In the genomic region with DNA sequence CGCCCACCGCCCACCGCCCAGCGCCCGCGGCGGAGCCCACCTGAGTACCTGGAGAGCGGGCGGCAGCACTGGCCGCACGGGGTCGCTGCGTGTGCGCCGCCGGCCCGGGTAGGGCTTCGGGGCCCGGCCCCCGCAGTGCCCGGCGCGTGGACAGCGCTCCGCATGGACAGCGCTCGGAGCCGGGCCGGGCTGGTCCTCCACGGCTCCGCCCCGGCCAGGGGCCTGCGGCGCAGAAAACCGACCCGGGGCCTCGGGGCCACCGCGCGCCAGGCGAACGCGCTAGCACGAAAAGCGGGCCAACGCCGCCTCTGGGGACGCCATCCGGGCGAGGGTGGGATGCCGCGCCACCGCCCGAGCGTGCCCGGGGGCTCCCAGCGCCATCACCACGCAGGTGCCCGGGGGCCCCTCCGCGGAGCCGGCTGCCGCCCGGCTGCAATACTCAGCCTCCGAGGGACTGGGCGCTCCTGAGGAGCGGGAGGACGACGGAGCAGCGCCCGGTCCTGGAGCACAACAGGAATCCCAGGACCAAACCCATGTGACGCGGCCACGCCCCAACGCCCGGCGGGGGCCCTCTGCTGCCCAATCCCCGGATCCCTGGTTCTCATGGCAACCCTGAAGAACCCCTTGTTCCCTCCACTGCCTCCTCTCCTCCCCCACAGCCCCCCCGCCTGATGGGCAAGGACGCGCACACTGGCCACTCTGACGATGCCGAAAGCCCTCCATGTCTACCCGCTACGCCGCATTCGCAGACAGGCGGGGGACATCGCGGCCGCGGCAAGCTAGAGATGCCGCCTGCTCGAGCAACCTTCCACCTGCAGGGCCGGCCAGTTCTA, we compare ENCODE assay signal across 7 cellular contexts. TPM values are rescaled to one million over a fixed set of nuclear protein-coding genes. Genes with fewer than 3 reads are reported as not detected.
DNase-seq lines count a peak whose midpoint lies in the region; ATAC-seq and TF ChIP-seq lines count a peak whose summit lies in the region.

TSS of gene GRB10 (minus strand) at position 521 of the 833 bp plus-strand sequence. CDS start 50,574 bp downstream, outside the sequence.

- TF ChIP-seq CTCF in PC-9 (conservative IDR thresholded peaks at IDR 0.05): no peak
- no peak for TF ChIP-seq CTCF in colonic mucosa (IDR thresholded peaks at IDR 0.05)
- no peak for TF ChIP-seq CTCF in spleen (IDR thresholded peaks at IDR 0.05 in 8 of 11, conservative IDR thresholded peaks at IDR 0.05 in 3 of 11)

- H3K79me2 ChIP-seq in GM23248 (ENCODE audit: insufficient read depth) (peaks cover 95% of the 10 kb centered on the region), PC-9 (ENCODE audit: low read depth) (peaks cover 91% of the 10 kb centered on the region)

- intact Hi-C loops in PC-9 (cut with micrococcal nuclease; ENCODE audit: unreplicated experiment): no loop called here
- intact Hi-C loops in colonic mucosa (cut with DNase I): no loop called here
- intact Hi-C loops in left colon (cut with DNase I, micrococcal nuclease): no loop called here
- intact Hi-C loops in spleen (cut with DNase I; ENCODE audit: low total_unique reads): no loop called here

- H2AFZ ChIP-seq in GM23248 (peak within 1 kb of the TSS; percentile 46; the same call in 1 of the 2 replicates), PC-9 (no peak within 1 kb of the TSS)

- H3K36me3 ChIP-seq in GM23248 (ENCODE audit: low read depth) (no peaks in the 10 kb centered on the region), PC-9 (ENCODE audit: low read depth) (no peaks in the 10 kb centered on the region; the same call in 1 of the 2 replicates), colonic mucosa (no peaks in the 10 kb centered on the region), spleen (no peaks in the 10 kb centered on the region)

- no peak for TF ChIP-seq POLR2A in spleen (IDR thresholded peaks at IDR 0.05)

- ATAC-seq in left colon (peak; percentile 63), HG02588 (IDR thresholded peaks at IDR 0.05; ENCODE audit: unreplicated experiment) (no peak)

- no peaks in the 10 kb centered on the region for H3K4me1 ChIP-seq in GM23248 (ENCODE audit: insufficient read depth)
- H3K4me1 ChIP-seq in PC-9 (replicated peaks; ENCODE audit: insufficient read depth): no peaks in the 10 kb centered on the region
- no peaks in the 10 kb centered on the region for H3K4me1 ChIP-seq in colonic mucosa
- peaks cover 4 to 67% (median 21%) of the 10 kb centered on the region in 6 donors for H3K4me1 ChIP-seq in spleen

- no TSS peak for BruUV-seq in PC-9 (replicated peaks; lab: Mats Ljungman, UMichigan)

- DNase-seq in GM23248 (peak; percentile 76), PC-9 (no peak), colonic mucosa (no peak), left colon (peak; percentile 20 to 34), spleen (no peak), GOT3 (lab: John Stamatoyannopoulos, UW) (no peak)

- H3K4me2 ChIP-seq in GM23248 (ENCODE audit: unreplicated experiment) (peak within 1 kb of the TSS; percentile 73), PC-9 (peak within 1 kb of the TSS; percentile 49)

- no peaks in the 10 kb centered on the region for H3K9me2 ChIP-seq in GM23248 (ENCODE audit: insufficient read depth)
- no peaks in the 10 kb centered on the region for H3K9me2 ChIP-seq in PC-9 (ENCODE audit: insufficient read depth)

- H3K9ac ChIP-seq in GM23248: peak within 1 kb of the TSS; percentile 51
- peak within 1 kb of the TSS in 1 of 2 donors; percentile 3 for H3K9ac ChIP-seq in colonic mucosa (ENCODE audit: low read depth in 2 of 2, low read length in 2 of 2)

- H3K9me3 ChIP-seq in GM23248 (ENCODE audit: low read depth): no peaks in the 10 kb centered on the region
- H3K9me3 ChIP-seq in PC-9 (ENCODE audit: insufficient read depth, low read depth): no peaks in the 10 kb centered on the region
- no peaks in the 10 kb centered on the region for H3K9me3 ChIP-seq in colonic mucosa
- peaks cover 0 to 7% (median 0%) of the 10 kb centered on the region in 8 donors for H3K9me3 ChIP-seq in spleen

- 36 to 57% methylated on average over 39 to 92 of the region's 95 CpGs for WGBS in GM23248 (ENCODE audit: low coverage in 1 of 2, low lambda C conversion rate in 2 of 2, missing lambda C conversion rate in 2 of 2), 2 experiments
- WGBS in spleen, 5 donors: 32 to 75% (median 50%) methylated on average over 35 to 95 of the region's 95 CpGs

- in situ Hi-C loops in GM23248 (cut with MboI): no loop called here

- H3K27ac ChIP-seq in GM23248 (no peak within 1 kb of the TSS), PC-9 (no peak within 1 kb of the TSS), colonic mucosa (no peak within 1 kb of the TSS), spleen (peak within 1 kb of the TSS in 4 of 8 donors; percentile 15 to 46 (median 36))

- CTCF ChIA-PET in PC-9 (lab: Charles Lee): no interaction called here

- H3K27me3 ChIP-seq in GM23248 (replicated peaks; ENCODE audit: insufficient read depth) (no peaks in the 10 kb centered on the region), PC-9 (ENCODE audit: insufficient read depth, low read depth) (no peaks in the 10 kb centered on the region), colonic mucosa (peaks cover 7% of the 10 kb centered on the region), spleen (replicated peaks in 1 of 7) (peaks cover 0 to 21% (median 5%) of the 10 kb centered on the region in 7 donors)

- H3K4me3 ChIP-seq in GM23248 (peak within 1 kb of the TSS; percentile 74), PC-9 (peak within 1 kb of the TSS; percentile 15; the same call in 1 of the 2 replicates), colonic mucosa (peak within 1 kb of the TSS; percentile 36), spleen (peak within 1 kb of the TSS; percentile 19 to 70 (median 44))

- H3F3A ChIP-seq in GM23248 (ENCODE audit: insufficient read depth) (peaks cover 5% of the 10 kb centered on the region; the same call in 1 of the 2 replicates), PC-9 (ENCODE audit: insufficient read depth, low read depth) (no peaks in the 10 kb centered on the region)

- POLR2A ChIA-PET in PC-9 (lab: Charles Lee; ENCODE audit: unreplicated experiment): no interaction called here

- H4K20me1 ChIP-seq in GM23248 (ENCODE audit: insufficient read depth) (peaks cover 19% of the 10 kb centered on the region; the same call in 1 of the 2 replicates), PC-9 (ENCODE audit: insufficient read depth) (peaks cover 92% of the 10 kb centered on the region)

RNA-seq across cellular contexts. Expression of gene GRB10, which starts in this region (rescaled TPM):
- total RNA-seq in GM23248 (2014; rRNA removed; shearing (Covaris generic)): 24.0 and 25.9 TPM in 2 replicates
- polyA plus RNA-seq in GM23248 (2016; fragmentation: Nextera tagmentation; extraction: Ambion mirVana) (12.8 and 12.9 TPM in 2 replicates), spleen (10 to 100 TPM; 11.3 to 31.1 (median 23.2) TPM)
- total RNA-seq in PC-9 (2021) (47.9 and 55.8 TPM in 2 replicates), colonic mucosa (10 to 100 TPM; 10.3 to 15.1 TPM), left colon (10 to 100 TPM; 13.8 to 16.1 TPM), spleen (100 to 1,000 TPM in 6 of 7 donors, 10 to 100 TPM in 1; 80.4 to 159 (median 130) TPM)

Comparison
In these comparisons a context has a peak if more than half of its experiments do, and no peak if none do; other contexts are left out.
1. DNase-seq: peak in GM23248 (single experiment) and left colon (2 of 2); none in PC-9 (0 of 2), colonic mucosa (single experiment), spleen (single experiment) and GOT3 (single experiment).
2. H3K4me3 ChIP-seq: peak in every context shown above with its lines; median percentile 74 in GM23248; 44 in spleen; 36 in colonic mucosa; 15 in PC-9.